Comparison of ENCODE assay signal across 8 cellular contexts in genomic region chr19:17605761-17606745, GRCh38. TPM values are rescaled to one million over a fixed set of nuclear protein-coding genes. Genes with fewer than 3 reads are reported as not detected.
DNase-seq lines count a peak whose midpoint lies in the region; ATAC-seq and TF ChIP-seq lines count a peak whose summit lies in the region.

No MANE protein-coding gene starts in this region.

- no peaks in the 10 kb centered on the region for H3K36me3 ChIP-seq in SJCRH30
- no peaks in the 10 kb centered on the region for H3K36me3 ChIP-seq in parathyroid adenoma (ENCODE audit: control insufficient read depth, insufficient read depth, low read length)
- H3K36me3 ChIP-seq in tibial nerve, result no peaks in the 10 kb centered on the region

- intact Hi-C loops in CD14-positive monocyte (cut with micrococcal nuclease), result no loop called here
- intact Hi-C loops in Right ventricle myocardium inferior (cut with DNase I), result no loop called here

- TF ChIP-seq EP300 in tibial nerve (IDR thresholded peaks at IDR 0.05), result no peak

- no peak overlapping the region for H3K9ac ChIP-seq in parathyroid adenoma

- H3K27me3 Mint-ChIP-seq in CD14-positive monocyte (ENCODE audit: low read depth in 3 of 3), result peaks cover 14 to 20% (median 15%) of the 10 kb centered on the region in 3 donors

- no peaks in the 10 kb centered on the region for H3K9me3 ChIP-seq in SJCRH30 (replicated peaks)
- no peaks in the 10 kb centered on the region for H3K9me3 ChIP-seq in parathyroid adenoma (ENCODE audit: control insufficient read depth, low read length)
- no peaks in the 10 kb centered on the region for H3K9me3 ChIP-seq in tibial nerve

- peaks cover 0 to 4% (median 2%) of the 10 kb centered on the region in 7 donors for H3K9me3 Mint-ChIP-seq in CD14-positive monocyte

- H3K4me3 Mint-ChIP-seq in CD14-positive monocyte, result peak overlapping the region; percentile 62 to 89

- H3K4me1 Mint-ChIP-seq in CD14-positive monocyte, result peaks cover 27% of the 10 kb centered on the region

- H3K4me1 ChIP-seq in SJCRH30 (no peaks in the 10 kb centered on the region), parathyroid adenoma (peaks cover under 1% of the 10 kb centered on the region), tibial nerve (peaks cover 0 to 29% (median 9%) of the 10 kb centered on the region in 4 donors)

- TF ChIP-seq CTCF in CD14-positive monocyte (IDR thresholded peaks at IDR 0.05) (peak; percentile 57), parathyroid adenoma (IDR thresholded peaks at IDR 0.05) (peak; percentile 71), tibial nerve (IDR thresholded peaks at IDR 0.05) (peak; percentile 33 to 82 (median 57))

- peak overlapping the region; percentile 78 for H3K4me2 ChIP-seq in parathyroid adenoma (ENCODE audit: low read length)

- ATAC-seq in GM19452 (IDR thresholded peaks at IDR 0.05; ENCODE audit: unreplicated experiment) (peak; percentile 83), Right ventricle myocardium inferior (peak; percentile 76)

- 3% methylated on average over 41 to 51 of the region's 94 CpGs for WGBS in tibial nerve, 2 donors

- H3K27ac ChIP-seq in SJCRH30, result peak overlapping the region; percentile 38; the same call in 1 of the 2 replicates
- H3K27ac ChIP-seq in parathyroid adenoma, result peak overlapping the region; percentile 44
- peak overlapping the region; percentile 24 to 80 (median 48) for H3K27ac ChIP-seq in tibial nerve

- peak overlapping the region in 5 of 7 donors; percentile 56 to 87 (median 83) for H3K27ac Mint-ChIP-seq in CD14-positive monocyte

- H3K4me3 ChIP-seq in SJCRH30 (peak overlapping the region; percentile 49), parathyroid adenoma (ENCODE audit: low read depth, low read length) (peak overlapping the region; percentile 62), tibial nerve (peak overlapping the region; percentile 16 to 49 (median 32))

- H3K27me3 ChIP-seq in SJCRH30, result no peaks in the 10 kb centered on the region
- H3K27me3 ChIP-seq in parathyroid adenoma (ENCODE audit: control insufficient read depth, insufficient read depth, low read length), result no peaks in the 10 kb centered on the region
- peaks cover 0 to 36% of the 10 kb centered on the region in 2 donors for H3K27me3 ChIP-seq in tibial nerve

- H3K79me2 ChIP-seq in parathyroid adenoma, result no peaks in the 10 kb centered on the region

- H2AFZ ChIP-seq in parathyroid adenoma, result peak overlapping the region; percentile 83

- TF ChIP-seq POLR2A in tibial nerve (IDR thresholded peaks at IDR 0.05), result peak in 1 of 2 donors; percentile 25

- no peaks in the 10 kb centered on the region for H3K36me3 Mint-ChIP-seq in CD14-positive monocyte

- DNase-seq in CD14-positive monocyte (ENCODE audit: low spot score) (peak; percentile 69), HT-29 (ENCODE audit: low spot score) (peak; percentile 58), SJCRH30 (peak; percentile 75 to 80), Right ventricle myocardium inferior (ENCODE audit: missing footprints) (peak; percentile 89), tibial nerve (ENCODE audit: low spot score in 2 of 2) (peak; percentile 64 to 65)
- peak; percentile 78 for DNase-seq in activated naive CD4-positive, alpha-beta T cell treated with Interleukin-2 at 50 U/mL for 16 hours

RNA-seq across cellular contexts. Expression of gene COLGALT1, which starts 50.6 kb away (rescaled TPM):
- 10 to 100 TPM; 66.8 to 68.8 TPM for polyA plus RNA-seq in CD14-positive monocyte
- 76.2 and 88.5 TPM in 2 replicates for total RNA-seq in HT-29 (2014; rRNA removed; shearing (Covaris generic))
- total RNA-seq in SJCRH30 (2014; rRNA removed; shearing (Covaris generic)), result 115 and 117 TPM in 2 replicates
- total RNA-seq in Right ventricle myocardium inferior (35.5 TPM), tibial nerve (100 to 1,000 TPM in 1 of 4 donors, 10 to 100 TPM in 3; 74.5 to 141 (median 88.2) TPM)

Comparison
In these comparisons a context has a peak if more than half of its experiments do, and no peak if none do; other contexts are left out.
1. Peak in every context shown above with its lines: DNase-seq, ATAC-seq, H3K4me3 ChIP-seq and H3K27ac ChIP-seq.